17 cellular contexts compared by ENCODE assay signal in genomic region chr16:47753620-47754019, GRCh38.
DNase-seq lines count a peak whose midpoint lies in the region; TF ChIP-seq lines count a peak whose summit lies in the region.
"Had no signal": no experiment of that assay in that cellular context is flagged by ENCODE, and none has a peak within 500 bp of the region (broad histone marks: within the 10 kb centered on the region; RNA-seq: fewer than 3 reads in every experiment).

No MANE protein-coding gene starts in this region.

- DNase-seq in NCI-H748 (lab: John Stamatoyannopoulos, UW; ENCODE audit: unreplicated experiment) (peak; percentile 51), NCI-H748 treated with DMSO at 0.1 percent for 48 hours (lab: John Stamatoyannopoulos, UW) (no peak), M059J (ENCODE audit: low read depth) (peak; percentile 10), RPMI7951 (ENCODE audit: low read depth) (peak; percentile 19), esophagus squamous epithelium (lab: John Stamatoyannopoulos, UW) (no peak), HK-2 (ENCODE audit: unreplicated experiment) (no peak), left ventricle myocardium inferior (no peak)
- DNase-seq: 8988T; Calu3; CD8-positive, alpha-beta T cell; DMS 273 treated with DMSO at 0.1 percent for 48 hours; DMS53; DND-41; EL; H9 had no signal

- H3K27me3 ChIP-seq in esophagus squamous epithelium, result no peaks in the 10 kb centered on the region
- no peaks in the 10 kb centered on the region for H3K27me3 ChIP-seq in left ventricle myocardium inferior (ENCODE audit: low read depth)
- H3K27me3 ChIP-seq: BLaER1 treated with 17β-estradiol and CSF1 and Interleukin-3, amounts not matched to agents 10 nM and 100 nM had no signal

- intact Hi-C loops in esophagus squamous epithelium (cut with DNase I) (no loop called here), left ventricle myocardium inferior (cut with micrococcal nuclease) (no loop called here)

- H3K4me1 ChIP-seq in esophagus squamous epithelium, result no peaks in the 10 kb centered on the region
- no peaks in the 10 kb centered on the region for H3K4me1 ChIP-seq in left ventricle myocardium inferior
- H3K4me1 ChIP-seq: BLaER1 treated with 17β-estradiol and CSF1 and Interleukin-3, amounts not matched to agents 10 nM and 100 nM had no signal

- H3K36me3 ChIP-seq in esophagus squamous epithelium (no peaks in the 10 kb centered on the region), left ventricle myocardium inferior (no peaks in the 10 kb centered on the region)
- H3K36me3 ChIP-seq: BLaER1 treated with 17β-estradiol and CSF1 and Interleukin-3, amounts not matched to agents 10 nM and 100 nM had no signal

- H3K27ac ChIP-seq in esophagus squamous epithelium (no peak overlapping the region), left ventricle myocardium inferior (replicated peaks) (no peak overlapping the region)
- H3K27ac ChIP-seq: BLaER1 treated with 17β-estradiol and CSF1 and Interleukin-3, amounts not matched to agents 10 nM and 100 nM had no signal

- WGBS in esophagus squamous epithelium, 2 donors, result 17 to 28% methylated on average over 1 of the region's 1 CpG

- no peaks in the 10 kb centered on the region for H3K9me3 ChIP-seq in esophagus squamous epithelium
- H3K9me3 ChIP-seq in left ventricle myocardium inferior (replicated peaks), result peaks cover 9% of the 10 kb centered on the region
- H3K9me3 ChIP-seq: BLaER1 treated with 17β-estradiol and CSF1 and Interleukin-3, amounts not matched to agents 10 nM and 100 nM had no signal

- no peak for TF ChIP-seq POLR2A in esophagus squamous epithelium (IDR thresholded peaks at IDR 0.05)

- no peak overlapping the region for H3K4me3 ChIP-seq in esophagus squamous epithelium
- no peak overlapping the region for H3K4me3 ChIP-seq in left ventricle myocardium inferior
- H3K4me3 ChIP-seq: BLaER1 treated with 17β-estradiol and CSF1 and Interleukin-3, amounts not matched to agents 10 nM and 100 nM; GM12878 had no signal

- no peak for TF ChIP-seq CTCF in esophagus squamous epithelium (IDR thresholded peaks at IDR 0.05)
- no peak for TF ChIP-seq CTCF in left ventricle myocardium inferior (IDR thresholded peaks at IDR 0.05; ENCODE audit: borderline replicate concordance)

Comparison
In these comparisons a context has a peak if more than half of its experiments do, and no peak if none do; other contexts are left out.
1. DNase-seq: peak in NCI-H748 (single experiment), M059J (single experiment) and RPMI7951 (single experiment); none in NCI-H748 treated with DMSO at 0.1 percent for 48 hours (single experiment), esophagus squamous epithelium (single experiment), HK-2 (single experiment) and left ventricle myocardium inferior (single experiment).